ENCODE assay signal across 8 cellular contexts in the genomic region with DNA sequence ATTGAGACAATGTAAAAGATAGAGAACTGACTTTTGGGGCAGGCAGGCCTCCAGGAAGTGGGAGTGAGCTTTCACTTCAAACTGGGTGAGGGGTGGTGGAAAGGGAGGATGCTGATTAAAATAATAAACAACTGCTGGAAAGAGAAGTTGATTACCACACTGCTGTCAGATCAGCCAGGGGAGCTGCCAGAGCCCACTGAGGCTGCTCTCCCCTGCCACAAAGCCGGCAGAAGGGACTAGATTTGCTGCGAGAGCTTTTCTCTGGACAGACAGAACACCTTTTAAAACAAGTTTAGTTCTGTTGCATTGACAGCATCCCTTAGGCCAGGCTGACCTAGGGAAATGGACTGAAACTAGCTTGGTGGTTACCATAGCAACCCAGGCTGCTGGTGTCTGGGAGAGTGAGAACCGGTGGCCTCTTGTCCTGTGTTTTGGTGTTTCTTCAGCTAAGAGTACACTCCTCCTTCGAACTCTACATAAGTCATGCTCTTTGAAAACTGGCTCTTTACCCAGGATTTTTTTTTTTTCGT.
DNase-seq lines count a peak whose midpoint lies in the region; ATAC-seq and TF ChIP-seq lines count a peak whose summit lies in the region.

No MANE protein-coding gene starts in this region.

- H3K14ac ChIP-seq in neuronal stem cell (ENCODE audit: low read length): no peak overlapping the region

- peaks cover 17 to 39% of the 10 kb centered on the region in 2 donors for H3K4me1 ChIP-seq in neuronal stem cell (ENCODE audit: control insufficient read depth in 2 of 2, insufficient read depth in 1 of 2, low read depth in 1 of 2, low read length in 2 of 2)

- no peaks in the 10 kb centered on the region for H3K27me3 ChIP-seq in neuronal stem cell (ENCODE audit: control insufficient read depth in 3 of 3, insufficient read depth in 3 of 3, low read depth in 1 of 3, low read length in 3 of 3)

- no peak overlapping the region for H3K23ac ChIP-seq in neuronal stem cell (ENCODE audit: low read depth, low read length, poor library complexity)

- no peak overlapping the region for H2BK120ac ChIP-seq in neuronal stem cell (ENCODE audit: low read depth, low read length)

- peak overlapping the region; percentile 50 for H3K27ac Mint-ChIP-seq in activated naive CD4-positive, alpha-beta T cell treated with anti-CD3 and anti-CD28 coated beads for 36 hours

- no peak overlapping the region for H3K18ac ChIP-seq in neuronal stem cell (ENCODE audit: low read length)

- peak overlapping the region; percentile 13 for H3K4me2 ChIP-seq in neuronal stem cell (ENCODE audit: insufficient read depth, low read length, poor library complexity, severe bottlenecking)

- H2BK5ac ChIP-seq in neuronal stem cell (ENCODE audit: low read length): no peak overlapping the region

- H3K36me3 Mint-ChIP-seq in activated naive CD4-positive, alpha-beta T cell treated with anti-CD3 and anti-CD28 coated beads for 36 hours (ENCODE audit: low read depth): peaks cover 1% of the 10 kb centered on the region

- no peaks in the 10 kb centered on the region for H3K9me3 ChIP-seq in neuronal stem cell (replicated peaks in 1 of 2; ENCODE audit: control insufficient read depth in 2 of 2, insufficient read depth in 1 of 2, low read depth in 1 of 2, low read length in 2 of 2)

- peak overlapping the region; percentile 52 for H3K27ac ChIP-seq in neuronal stem cell (replicated peaks; ENCODE audit: low read length)

- no peak for TF ChIP-seq CTCF in epithelial cell of proximal tubule (conservative IDR thresholded peaks at IDR 0.05; ENCODE audit: low read depth, low read length)

- intact Hi-C loops in activated naive CD4-positive, alpha-beta T cell treated with anti-CD3 and anti-CD28 coated beads for 36 hours (cut with micrococcal nuclease): loop anchor here (5.0 kb wide), 1 partner anchor 317 kb away; no protein-coding TSS in a partner anchor

- peak; percentile 23 for DNase-seq in activated naive CD4-positive, alpha-beta T cell treated with anti-CD3 and anti-CD28 coated beads for 36 hours
- no peak for DNase-seq in activated naive CD4-positive, alpha-beta T cell treated with anti-CD3 and anti-CD28 coated beads, Interleukin-2, amount 50 U/mL, for 16 hours
- DNase-seq in RPMI8226 (peak; percentile 11), epithelial cell of proximal tubule (ENCODE audit: low read depth) (peak; percentile 42), neuronal stem cell (ENCODE audit: low spot score) (peak; percentile 54), NCI-H187 (lab: John Stamatoyannopoulos, UW) (no peak), HPDE6-E6E7 (ENCODE audit: extremely low spot score) (no peak)

- peak; percentile 66 for ATAC-seq in HG02870 (IDR thresholded peaks at IDR 0.05; ENCODE audit: unreplicated experiment)

- peaks cover 51% of the 10 kb centered on the region for H3K4me1 Mint-ChIP-seq in activated naive CD4-positive, alpha-beta T cell treated with anti-CD3 and anti-CD28 coated beads for 36 hours (ENCODE audit: low read depth)

- CTCF ChIA-PET in activated naive CD4-positive, alpha-beta T cell treated with anti-CD3 and anti-CD28 coated beads for 36 hours (lab: Charles Lee): interaction anchor here (0.6 to 0.9 kb wide), 4 partner anchors 48 to 554 kb away, joined by 3 to 4 read pairs (median 3); no protein-coding TSS in a partner anchor

- no CpG with 5 or more reads among the region's 5 CpGs for WGBS in neuronal stem cell (ENCODE audit: extremely low coverage in 2 of 2, insufficient read length in 2 of 2, insufficient replicate concordance in 1 of 2), 2 donors

- H3K79me1 ChIP-seq in neuronal stem cell (ENCODE audit: low read depth, low read length): no peaks in the 10 kb centered on the region

- no peak overlapping the region for H2BK15ac ChIP-seq in neuronal stem cell (ENCODE audit: low read length)

- no peaks in the 10 kb centered on the region for H3K27me3 Mint-ChIP-seq in activated naive CD4-positive, alpha-beta T cell treated with anti-CD3 and anti-CD28 coated beads for 36 hours (ENCODE audit: low read depth)

- H2AFZ ChIP-seq in neuronal stem cell (ENCODE audit: low read length): no peak overlapping the region

- H4K91ac ChIP-seq in neuronal stem cell (ENCODE audit: low read depth, low read length, poor library complexity): no peak overlapping the region

- H3K4me3 Mint-ChIP-seq in activated naive CD4-positive, alpha-beta T cell treated with anti-CD3 and anti-CD28 coated beads for 36 hours: no peak overlapping the region

- H4K8ac ChIP-seq in neuronal stem cell (ENCODE audit: low read depth, low read length): no peak overlapping the region

- peak overlapping the region; percentile 42 for H3K4me3 ChIP-seq in epithelial cell of proximal tubule (ENCODE audit: low read depth, low read length)
- no peak overlapping the region for H3K4me3 ChIP-seq in neuronal stem cell (ENCODE audit: low read length in 2 of 2)

- no peak overlapping the region for H2AK5ac ChIP-seq in neuronal stem cell (ENCODE audit: low read depth, low read length)

- H3K36me3 ChIP-seq in neuronal stem cell (replicated peaks in 1 of 2; ENCODE audit: control insufficient read depth in 2 of 2, insufficient read depth in 2 of 2, low read length in 2 of 2): no peaks in the 10 kb centered on the region

- H3K9me3 Mint-ChIP-seq in activated naive CD4-positive, alpha-beta T cell treated with anti-CD3 and anti-CD28 coated beads for 36 hours: no peaks in the 10 kb centered on the region

- H3K9ac ChIP-seq in neuronal stem cell (ENCODE audit: low read depth, low read length, poor library complexity): no peak overlapping the region

- no peak overlapping the region for H2BK12ac ChIP-seq in neuronal stem cell (ENCODE audit: low read length)

- no peak overlapping the region for H3K4ac ChIP-seq in neuronal stem cell (ENCODE audit: low read length)

Comparison
In these comparisons a context has a peak if more than half of its experiments do, and no peak if none do; other contexts are left out.
1. DNase-seq: peak in activated naive CD4-positive, alpha-beta T cell treated with anti-CD3 and anti-CD28 coated beads for 36 hours (single experiment), RPMI8226 (single experiment), epithelial cell of proximal tubule (single experiment) and neuronal stem cell (single experiment); none in activated naive CD4-positive, alpha-beta T cell treated with anti-CD3 and anti-CD28 coated beads, Interleukin-2, amount 50 U/mL, for 16 hours (single experiment), NCI-H187 (0 of 2) and HPDE6-E6E7 (single experiment).